29 cellular contexts compared by ENCODE assay signal in the genomic region with DNA sequence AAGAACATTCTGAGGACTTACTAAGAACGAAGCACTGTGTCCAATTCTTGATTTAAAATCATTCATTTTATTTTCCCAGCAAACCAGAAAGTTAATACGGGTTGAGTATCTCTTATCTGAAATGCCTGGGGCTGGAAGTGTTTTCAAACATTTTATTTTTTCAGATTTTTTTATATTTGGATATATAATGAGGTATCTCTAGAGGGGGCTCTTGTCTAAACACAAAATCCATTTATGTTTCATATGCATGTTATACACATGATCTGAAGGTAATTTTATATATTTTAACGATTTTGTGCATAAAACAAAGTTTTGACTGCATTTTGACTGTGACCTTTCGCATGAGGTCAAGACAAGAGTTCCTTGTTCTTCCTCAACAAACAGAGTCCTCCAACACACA.
"Had no signal": no experiment of that assay in that cellular context is flagged by ENCODE, and none has a peak within 500 bp of the region (broad histone marks: within the 10 kb centered on the region; RNA-seq: fewer than 3 reads in every experiment).

No MANE protein-coding gene starts in this region.

- H3K4me1 Mint-ChIP-seq: activated CD4-positive, alpha-beta memory T cell treated with anti-CD3 and anti-CD28 coated beads, Interleukin-2, amount 10 ng/mL, durations not matched to agents 7 days and 5 days; activated CD4-positive, alpha-beta T cell treated with anti-CD3 and anti-CD28 coated beads, Interleukin-2, amount 10 ng/mL, durations not matched to agents 7 days and 5 days had no signal

- H3K9me3 ChIP-seq: colonic mucosa, esophagus squamous epithelium, gastroesophageal sphincter had no signal

- ATAC-seq: activated T-cell treated with anti-CD3 and anti-CD28 coated beads, Interleukin-2, amount 50 U/mL, for 72 hours; gastroesophageal sphincter; heart right ventricle; WTC11 had no signal

- H3K36me3 ChIP-seq: brain microvascular endothelial cell, colonic mucosa, esophagus squamous epithelium, gastroesophageal sphincter, heart right ventricle had no signal

- H3K4me3 ChIP-seq: colonic mucosa, esophagus squamous epithelium, gastroesophageal sphincter had no signal

- H3K27ac Mint-ChIP-seq: activated CD4-positive, alpha-beta memory T cell treated with anti-CD3 and anti-CD28 coated beads, Interleukin-2, amount 10 ng/mL, durations not matched to agents 7 days and 5 days; activated CD4-positive, alpha-beta T cell treated with anti-CD3 and anti-CD28 coated beads, Interleukin-2, amount 10 ng/mL, durations not matched to agents 7 days and 5 days; activated naive CD8-positive, alpha-beta T cell; activated T-cell treated with anti-CD3 and anti-CD28 coated beads, Interleukin-2, amount 50 U/mL, for 24 hours; activated T-cell treated with anti-CD3 and anti-CD28 coated beads, Interleukin-2, amount 50 U/mL, for 72 hours; WTC11 had no signal

- H3K4me3 Mint-ChIP-seq: activated CD4-positive, alpha-beta memory T cell treated with anti-CD3 and anti-CD28 coated beads, Interleukin-2, amount 10 ng/mL, durations not matched to agents 7 days and 5 days; activated CD4-positive, alpha-beta T cell treated with anti-CD3 and anti-CD28 coated beads, Interleukin-2, amount 10 ng/mL, durations not matched to agents 7 days and 5 days; activated naive CD8-positive, alpha-beta T cell; activated T-cell treated with anti-CD3 and anti-CD28 coated beads, Interleukin-2, amount 50 U/mL, for 24 hours; activated T-cell treated with anti-CD3 and anti-CD28 coated beads, Interleukin-2, amount 50 U/mL, for 72 hours; WTC11 had no signal

- H3K4me1 ChIP-seq: colonic mucosa, esophagus squamous epithelium, gastroesophageal sphincter had no signal

- DNase-seq: activated CD4-positive, alpha-beta memory T cell treated with anti-CD3 and anti-CD28 coated beads, Interleukin-2, amount 10 ng/mL, durations not matched to agents 7 days and 5 days; activated CD4-positive, alpha-beta T cell treated with anti-CD3 and anti-CD28 coated beads for 1 hour; activated CD4-positive, alpha-beta T cell treated with anti-CD3 and anti-CD28 coated beads for 4 hours; activated CD4-positive, alpha-beta T cell treated with anti-CD3 and anti-CD28 coated beads, Interleukin-2, amount 10 ng/mL, durations not matched to agents 7 days and 5 days; activated CD4-positive, alpha-beta T cell treated with anti-CD3 and anti-CD28 coated beads, Interleukin-2, amount 50 U/mL, for 4 hours; activated CD8-positive, alpha-beta memory T cell treated with anti-CD3 and anti-CD28 coated beads, Interleukin-2, amount 50 U/mL, for 48 hours; activated gamma-delta T cell; activated naive CD4-positive, alpha-beta T cell; activated naive CD4-positive, alpha-beta T cell treated with anti-CD3 and anti-CD28 coated beads, Interleukin-2, amount 50 U/mL, for 16 hours; activated T-cell treated with anti-CD3 and anti-CD28 coated beads for 4 hours; activated T-cell treated with anti-CD3 and anti-CD28 coated beads, Interleukin-2, amount 50 U/mL, for 24 hours; activated T-cell treated with anti-CD3 and anti-CD28 coated beads, Interleukin-2, amount 50 U/mL, for 72 hours; amniotic stem cell; anterior cingulate cortex; brain microvascular endothelial cell; colonic mucosa; effector CD8-positive, alpha-beta T cell; esophagus squamous epithelium; foreskin melanocyte; heart right ventricle; T-helper 2 cell had no signal

- FAIRE-seq: astrocyte, bronchial epithelial cell, endometrium, endothelial cell of umbilical vein had no signal

- H3K9me3 Mint-ChIP-seq: activated T-cell treated with anti-CD3 and anti-CD28 coated beads, Interleukin-2, amount 50 U/mL, for 24 hours had no signal

- H3K27me3 ChIP-seq: brain microvascular endothelial cell, colonic mucosa, esophagus squamous epithelium, gastroesophageal sphincter, heart right ventricle had no signal

- H3K27ac ChIP-seq: brain microvascular endothelial cell, colonic mucosa, epithelial cell of prostate, esophagus squamous epithelium, gastroesophageal sphincter, heart right ventricle had no signal

- H3K27me3 Mint-ChIP-seq: activated CD4-positive, alpha-beta memory T cell treated with anti-CD3 and anti-CD28 coated beads, Interleukin-2, amount 10 ng/mL, durations not matched to agents 7 days and 5 days; activated CD4-positive, alpha-beta T cell treated with anti-CD3 and anti-CD28 coated beads, Interleukin-2, amount 10 ng/mL, durations not matched to agents 7 days and 5 days had no signal
